Comparison of ENCODE assay signal across 11 cellular contexts in genomic region chr2:71702071-71702970, GRCh38.
"Had no signal": no experiment of that assay in that cellular context is flagged by ENCODE, and none has a peak within 500 bp of the region (broad histone marks: within the 10 kb centered on the region; RNA-seq: fewer than 3 reads in every experiment).

No MANE protein-coding gene starts in this region.

- H3K27me3 ChIP-seq: dorsolateral prefrontal cortex had no signal

- ATAC-seq: activated T-helper 17 cell treated with anti-CD3 and anti-CD28 coated beads, Interleukin-2, amount 50 U/mL, for 72 hours; left colon; T-helper 17 cell had no signal

- H3K36me3 ChIP-seq: stomach had no signal

- DNase-seq: activated B cell treated with CpG ODN at 0.5 μM for 24 hours; activated CD4-positive, alpha-beta T cell treated with anti-CD3 and anti-CD28 coated beads, Interleukin-2, amount 10 ng/mL, durations not matched to agents 7 days and 5 days; activated CD8-positive, alpha-beta memory T cell treated with anti-CD3 and anti-CD28 coated beads for 24 hours; activated naive CD4-positive, alpha-beta T cell treated with anti-CD3 and anti-CD28 coated beads, Interleukin-2, amount 50 U/mL, for 16 hours; left colon; stomach; T-helper 17 cell; trophoblast cell had no signal

- H3K9me3 ChIP-seq: stomach had no signal

- H3K4me3 ChIP-seq: dorsolateral prefrontal cortex, skin epidermis, stomach had no signal
